In the genomic region with DNA sequence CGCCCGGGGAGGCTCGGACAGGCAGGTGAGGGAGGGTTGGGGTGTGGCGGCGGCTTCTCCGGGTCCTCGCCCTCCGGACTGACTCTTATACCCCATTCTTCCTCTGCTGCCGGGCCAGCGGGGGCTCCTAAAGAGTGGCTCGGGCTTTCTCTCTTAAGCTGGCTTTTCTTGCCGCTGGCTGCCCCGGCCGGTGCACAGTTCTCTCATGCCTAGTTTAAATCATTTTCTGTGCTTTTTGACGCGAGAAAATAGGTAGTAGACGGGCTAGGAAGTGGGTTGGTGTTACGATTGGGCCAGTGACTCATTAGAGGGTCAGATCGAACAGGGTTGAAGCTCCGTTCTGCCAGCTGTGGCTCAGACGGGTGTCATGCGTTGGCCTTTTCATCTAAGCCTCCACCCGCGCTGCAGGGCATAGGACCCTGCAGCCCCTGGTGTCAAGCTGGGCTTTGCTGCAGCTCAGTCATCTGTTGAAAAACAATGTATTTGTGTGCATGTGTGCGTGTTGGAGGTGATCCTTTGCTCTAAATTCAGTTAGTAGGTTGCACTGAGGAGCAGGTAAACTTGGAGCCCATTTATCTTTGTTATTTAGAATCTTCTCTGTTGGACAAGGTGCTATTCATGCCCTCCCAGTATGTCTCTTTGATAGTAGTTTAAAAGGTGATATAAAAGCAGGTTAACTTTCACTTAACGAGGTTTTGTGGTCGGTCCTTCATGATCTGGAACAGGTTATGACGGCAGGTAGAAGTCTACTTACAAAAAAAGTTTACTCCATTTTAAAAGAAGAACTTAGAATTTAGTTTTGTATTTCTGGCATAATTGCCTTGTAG, we compare ENCODE assay signal across 8 cellular contexts. TPM values are rescaled to one million over a fixed set of nuclear protein-coding genes. Genes with fewer than 3 reads are reported as not detected.
A peak's percentile ranks its signal among the peaks of the same experiment; 100 is the strongest.
DNase-seq lines count a peak whose midpoint lies in the region; TF ChIP-seq lines count a peak whose summit lies in the region.

No MANE protein-coding gene starts in this region.

- peak; percentile 60 for DNase-seq in GM06990 (ENCODE audit: extremely low read depth, insufficient read length)
- peak; percentile 22 for DNase-seq in H4 (ENCODE audit: low spot score)
- DNase-seq in Kasumi-1 (lab: John Stamatoyannopoulos, UW) = peak; percentile 49 to 63
- DNase-seq in cardiac fibroblast (ENCODE audit: low read depth in 2 of 2) = peak; percentile 48 to 71
- peak; percentile 31 for DNase-seq in kidney glomerular epithelial cell (lab: John Stamatoyannopoulos, UW)
- peak; percentile 21 to 34 for DNase-seq in stimulated activated CD4-positive, alpha-beta T cell treated with anti-CD3 and anti-CD28 coated beads, Interleukin-1b, Interleukin-23, amount 100 ng/mL, for 4 hours (ENCODE audit: low read depth in 2 of 2)
- DNase-seq in NCI-H2196 treated with DMSO at 0.1 percent for 48 hours (lab: John Stamatoyannopoulos, UW; ENCODE audit: unreplicated experiment) = no peak

- peak overlapping the region; percentile 90 for H3K4me3 ChIP-seq in GM06990 (replicated peaks; ENCODE audit: low read depth, low read length)
- H3K4me3 ChIP-seq in WI38 (ENCODE audit: low read depth, low read length) = peak overlapping the region; percentile 86
- peak overlapping the region; percentile 65 to 80 for H3K4me3 ChIP-seq in cardiac fibroblast (replicated peaks in 1 of 2; ENCODE audit: low read depth in 2 of 2, low read length in 2 of 2)

- no peaks in the 10 kb centered on the region for H3K27me3 ChIP-seq in GM06990 (replicated peaks; ENCODE audit: control insufficient read depth, insufficient read depth, low read length)

- no peaks in the 10 kb centered on the region for H3K36me3 ChIP-seq in GM06990 (ENCODE audit: control insufficient read depth, insufficient read depth, low read length)

- TF ChIP-seq CTCF in GM06990 (IDR thresholded peaks at IDR 0.05; ENCODE audit: insufficient read depth, low read length, poor library complexity, severe bottlenecking) = no peak
- TF ChIP-seq CTCF in WI38 (IDR thresholded peaks at IDR 0.05; ENCODE audit: low read depth, low read length) = no peak
- no peak for TF ChIP-seq CTCF in cardiac fibroblast (IDR thresholded peaks at IDR 0.05; ENCODE audit: low read depth, low read length)

RNA-seq across cellular contexts. Expression of a gene that starts 0.8 kb away (rescaled TPM):
- total RNA-seq in H4 (2014; rRNA removed; shearing (Covaris generic)) = 8.9 and 23.7 TPM in 2 replicates
